18 cellular contexts compared by ENCODE assay signal in the genomic region with DNA sequence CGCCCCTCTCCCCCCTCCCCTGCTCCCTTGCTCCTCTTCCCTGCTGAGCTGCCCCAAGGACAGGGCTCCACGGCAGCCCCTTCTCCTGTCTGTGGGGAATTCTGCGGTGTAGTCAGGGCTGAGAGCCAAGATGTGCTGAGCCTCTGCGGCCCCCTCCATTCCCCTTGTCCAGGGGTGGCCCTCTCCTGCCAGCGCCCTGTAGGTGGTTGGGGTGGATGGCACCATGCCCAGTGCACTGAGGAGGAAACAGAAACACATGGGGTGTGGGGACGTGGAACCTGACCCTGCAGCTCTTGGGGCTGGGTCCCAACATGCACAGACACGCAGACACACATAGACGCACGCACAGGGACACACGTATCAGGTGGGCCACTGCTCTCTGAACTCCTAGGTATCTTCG.
DNase-seq lines count a peak whose midpoint lies in the region; TF ChIP-seq lines count a peak whose summit lies in the region.
"Had no signal": no experiment of that assay in that cellular context is flagged by ENCODE, and none has a peak within 500 bp of the region (broad histone marks: within the 10 kb centered on the region; RNA-seq: fewer than 3 reads in every experiment).

No MANE protein-coding gene starts in this region.

- H3K27me3 ChIP-seq in BE2C, result no peaks in the 10 kb centered on the region
- no peaks in the 10 kb centered on the region for H3K27me3 ChIP-seq in SJCRH30
- H3K27me3 ChIP-seq in muscle layer of duodenum (ENCODE audit: low read depth, low read length), result peaks cover 6% of the 10 kb centered on the region
- peaks cover 3% of the 10 kb centered on the region for H3K27me3 ChIP-seq in CD8-positive, alpha-beta memory T cell (ENCODE audit: insufficient read depth, low read length, poor library complexity, severe bottlenecking)

- POLR2A ChIA-PET in CD8-positive, alpha-beta memory T cell (lab: Charles Lee), result no interaction called here

- H3K27ac Mint-ChIP-seq in CD8-positive, alpha-beta memory T cell, result no peak overlapping the region
- H3K27ac Mint-ChIP-seq: natural killer cell treated with Interleukin-12 subunit alpha and Interleukin-12 subunit beta and Interleukin-15 and Interleukin-18, amount 100 ng/mL, for 72 hours; progenitor cell of endocrine pancreas had no signal

- CTCF ChIA-PET in CD8-positive, alpha-beta memory T cell (lab: Charles Lee), result no interaction called here

- H3K36me3 Mint-ChIP-seq in CD8-positive, alpha-beta memory T cell, result peaks cover 0 to 2% (median 0%) of the 10 kb centered on the region in 3 donors
- H3K36me3 Mint-ChIP-seq: natural killer cell treated with Interleukin-12 subunit alpha and Interleukin-12 subunit beta and Interleukin-15 and Interleukin-18, amount 100 ng/mL, for 72 hours had no signal

- H3K4me3 ChIP-seq in BE2C (ENCODE audit: low read depth, low read length) (no peak overlapping the region), SJCRH30 (peak overlapping the region; percentile 27), muscle layer of duodenum (ENCODE audit: low read depth in 1 of 2, low read length in 2 of 2) (peak overlapping the region; percentile 26 to 54)
- no peak overlapping the region for H3K4me3 ChIP-seq in CD8-positive, alpha-beta memory T cell (ENCODE audit: low read length)
- H3K4me3 ChIP-seq: GM23338 had no signal

- H3K36me3 ChIP-seq in BE2C (no peaks in the 10 kb centered on the region), SJCRH30 (no peaks in the 10 kb centered on the region), muscle layer of duodenum (ENCODE audit: control insufficient read depth in 1 of 2, insufficient read depth in 2 of 2, low read length in 2 of 2) (peaks cover 5 to 9% of the 10 kb centered on the region in 2 donors)
- no peaks in the 10 kb centered on the region for H3K36me3 ChIP-seq in CD8-positive, alpha-beta memory T cell (ENCODE audit: insufficient read depth, low read length)

- TF ChIP-seq CTCF in BE2C (IDR thresholded peaks at IDR 0.05; ENCODE audit: low read depth, low read length), result no peak

- H3K4me1 Mint-ChIP-seq in CD8-positive, alpha-beta memory T cell, result no peaks in the 10 kb centered on the region

- H3K4me3 Mint-ChIP-seq in CD8-positive, alpha-beta memory T cell, result no peak overlapping the region
- H3K4me3 Mint-ChIP-seq: GM23338; natural killer cell treated with Interleukin-12 subunit alpha and Interleukin-12 subunit beta and Interleukin-15 and Interleukin-18, amount 100 ng/mL, for 72 hours had no signal

- H3K9me3 ChIP-seq in BE2C, result no peaks in the 10 kb centered on the region
- no peaks in the 10 kb centered on the region for H3K9me3 ChIP-seq in SJCRH30 (replicated peaks)
- no peaks in the 10 kb centered on the region for H3K9me3 ChIP-seq in muscle layer of duodenum (ENCODE audit: control insufficient read depth in 1 of 2, low read length in 2 of 2)
- no peaks in the 10 kb centered on the region for H3K9me3 ChIP-seq in CD8-positive, alpha-beta memory T cell (ENCODE audit: low read length)
- H3K9me3 ChIP-seq: Caco-2 had no signal

- DNase-seq in BE2C (peak; percentile 36), NCI-H1092 (lab: John Stamatoyannopoulos, UW) (peak; percentile 28), SJCRH30 (peak; percentile 81 to 83), HuH-7 (ENCODE audit: low spot score) (no peak), NAMALWA (ENCODE audit: low spot score) (no peak), NOMO-1 treated with dmso at 0.1 percent for 144 hours (lab: John Stamatoyannopoulos, UW; ENCODE audit: unreplicated experiment) (no peak)
- no peak for DNase-seq in CD8-positive, alpha-beta memory T cell
- DNase-seq: amniotic stem cell; Caco-2; GF-D8; NK-92 treated with Interleukin-12 subunit alpha and Interleukin-12 subunit beta, amount 100 ng/mL, for 24 hours; stimulated activated naive CD4-positive, alpha-beta T cell; T-helper 2 cell had no signal

- H3K9me3 Mint-ChIP-seq in CD8-positive, alpha-beta memory T cell, result no peaks in the 10 kb centered on the region
- H3K9me3 Mint-ChIP-seq: GM23338; natural killer cell treated with Interleukin-12 subunit alpha and Interleukin-12 subunit beta and Interleukin-15 and Interleukin-18, amount 100 ng/mL, for 72 hours had no signal

- H3K27ac ChIP-seq in SJCRH30, result peak overlapping the region; percentile 72
- H3K27ac ChIP-seq in muscle layer of duodenum (ENCODE audit: low read length), result peak overlapping the region; percentile 92
- no peak overlapping the region for H3K27ac ChIP-seq in CD8-positive, alpha-beta memory T cell (ENCODE audit: low read depth, low read length)
- H3K27ac ChIP-seq: KMS-11 had no signal

- peaks cover 27 to 54% of the 10 kb centered on the region in 2 donors for H3K27me3 Mint-ChIP-seq in CD8-positive, alpha-beta memory T cell

- H3K4me1 ChIP-seq in BE2C (peaks cover 39% of the 10 kb centered on the region), SJCRH30 (peaks cover 68% of the 10 kb centered on the region), muscle layer of duodenum (ENCODE audit: control insufficient read depth in 1 of 2, insufficient read depth in 2 of 2, low read length in 2 of 2) (peaks cover 14 to 65% of the 10 kb centered on the region in 2 donors)
- no peaks in the 10 kb centered on the region for H3K4me1 ChIP-seq in CD8-positive, alpha-beta memory T cell (ENCODE audit: insufficient read depth, low read length)

Comparison
In these comparisons a context has a peak if more than half of its experiments do, and no peak if none do; other contexts are left out.
1. DNase-seq: peak in BE2C (single experiment), NCI-H1092 (single experiment) and SJCRH30 (2 of 2); none in HuH-7 (single experiment), CD8-positive, alpha-beta memory T cell (0 of 5), NAMALWA (single experiment) and NOMO-1 treated with dmso at 0.1 percent for 144 hours (single experiment).
2. H3K4me3 ChIP-seq: peak in SJCRH30 (single experiment) and muscle layer of duodenum (2 of 2); none in BE2C (single experiment) and CD8-positive, alpha-beta memory T cell (single experiment).